Comparison of ENCODE assay signal across 20 cellular contexts in genomic region chr5:72835633-72836032, GRCh38. TPM values are rescaled to one million over a fixed set of nuclear protein-coding genes. Genes with fewer than 3 reads are reported as not detected.
A peak's percentile ranks its signal among the peaks of the same experiment; 100 is the strongest.
DNase-seq lines count a peak whose midpoint lies in the region; ATAC-seq and TF ChIP-seq lines count a peak whose summit lies in the region.
"Had no signal": no experiment of that assay in that cellular context is flagged by ENCODE, and none has a peak within 500 bp of the region (broad histone marks: within the 10 kb centered on the region; RNA-seq: fewer than 3 reads in every experiment).

No MANE protein-coding gene starts in this region.

- 21% methylated on average over 3 of the region's 3 CpGs for WGBS in SK-N-SH (ENCODE audit: low lambda C conversion rate)

- H3K4me3 ChIP-seq in SK-N-SH (ENCODE audit: low read depth in 2 of 2, low read length in 1 of 2), result no peak overlapping the region
- H3K4me3 ChIP-seq: SK-N-MC had no signal

- H3K27ac Mint-ChIP-seq in stimulated activated effector memory CD8-positive, alpha-beta T cell treated with anti-CD3 and anti-CD28 coated beads, Interleukin-12 subunit alpha, Interleukin-12 subunit beta, amount 100 ng/mL, for 72 hours, result no peak overlapping the region

- H3F3A ChIP-seq in SK-N-SH (replicated peaks; ENCODE audit: insufficient read depth), result peaks cover 23% of the 10 kb centered on the region

- POLR2A ChIA-PET in SK-N-SH (lab: Yijun Ruan, JAX), result no interaction called here

- H3K4me1 ChIP-seq in SK-N-SH (ENCODE audit: control insufficient read depth in 1 of 2, insufficient read depth in 2 of 2, low read depth in 1 of 2, low read length in 1 of 2), result peaks cover 12 to 26% of the 10 kb centered on the region in 2 experiments

- H3K36me3 Mint-ChIP-seq in stimulated activated effector memory CD8-positive, alpha-beta T cell treated with anti-CD3 and anti-CD28 coated beads, Interleukin-12 subunit alpha, Interleukin-12 subunit beta, amount 100 ng/mL, for 72 hours, result no peaks in the 10 kb centered on the region

- no peak for TF ChIP-seq CTCF in SK-N-SH (IDR thresholded peaks at IDR 0.05)

- no peaks in the 10 kb centered on the region for H3K4me1 Mint-ChIP-seq in stimulated activated effector memory CD8-positive, alpha-beta T cell treated with anti-CD3 and anti-CD28 coated beads, Interleukin-12 subunit alpha, Interleukin-12 subunit beta, amount 100 ng/mL, for 72 hours

- DNase-seq in ELR (ENCODE audit: low read depth) (peak; percentile 29), SK-N-SH (no peak), iris pigment epithelial cell (ENCODE audit: low read depth) (peak; percentile 68), NCI-H1092 (lab: John Stamatoyannopoulos, UW) (no peak)
- no peak for DNase-seq in stimulated activated effector memory CD8-positive, alpha-beta T cell treated with anti-CD3 and anti-CD28 coated beads, Interleukin-12 subunit alpha, Interleukin-12 subunit beta, amount 100 ng/mL, for 72 hours (ENCODE audit: low spot score in 2 of 2)
- DNase-seq in stimulated activated CD4-positive, alpha-beta T cell treated with anti-CD3 and anti-CD28 coated beads, Interleukin-2, amount 100 ng/mL, for 48 hours, result no peak
- DNase-seq: DMS153, DND-41, GOT3, HCEC 1CT, Karpas-422, NCI-H1105, NCI-H1436 treated with DMSO at 0.1 percent for 48 hours, NCI-H187 treated with DMSO at 0.1 percent for 48 hours, NCI-H2171 treated with DMSO at 0.1 percent for 48 hours, NCI-H345, NCI-H510A treated with DMSO at 0.1 percent for 48 hours, SIG-M5 had no signal

- CTCF ChIA-PET in SK-N-SH (lab: Yijun Ruan, JAX), result interaction anchor here (1.8 kb wide), 1 partner anchor 17 kb away, joined by 5 read pairs; no protein-coding TSS in a partner anchor

- H3K9me3 ChIP-seq in SK-N-SH, result no peaks in the 10 kb centered on the region

- no peaks in the 10 kb centered on the region for H3K9me2 ChIP-seq in SK-N-SH

- no peak for TF ChIP-seq RAD21 in SK-N-SH (IDR thresholded peaks at IDR 0.05; ENCODE audit: low read length)

- peaks cover 3 to 8% of the 10 kb centered on the region in 2 experiments for H3K36me3 ChIP-seq in SK-N-SH (replicated peaks in 1 of 2; ENCODE audit: control insufficient read depth in 1 of 2, insufficient read depth in 2 of 2, low read length in 1 of 2)

- peak; percentile 48 for ATAC-seq in stimulated activated effector memory CD8-positive, alpha-beta T cell treated with anti-CD3 and anti-CD28 coated beads, Interleukin-12 subunit alpha, Interleukin-12 subunit beta, amount 100 ng/mL, for 72 hours
- no peak for ATAC-seq in GM19035 (IDR thresholded peaks at IDR 0.05; ENCODE audit: unreplicated experiment)

- H3K79me2 ChIP-seq in SK-N-SH (ENCODE audit: insufficient read depth), result peaks cover 97% of the 10 kb centered on the region

- H2AFZ ChIP-seq in SK-N-SH (ENCODE audit: low read depth), result no peak overlapping the region

- peaks cover 71% of the 10 kb centered on the region for H4K20me1 ChIP-seq in SK-N-SH (ENCODE audit: insufficient read depth)

- TF ChIP-seq EP300 in SK-N-SH (IDR thresholded peaks at IDR 0.05; ENCODE audit: borderline replicate concordance in 1 of 2, low read depth in 1 of 2, low read length in 1 of 2), result no peak

- no peak overlapping the region for H3K4me3 Mint-ChIP-seq in stimulated activated effector memory CD8-positive, alpha-beta T cell treated with anti-CD3 and anti-CD28 coated beads, Interleukin-12 subunit alpha, Interleukin-12 subunit beta, amount 100 ng/mL, for 72 hours

- no peaks in the 10 kb centered on the region for H3K9me3 Mint-ChIP-seq in stimulated activated effector memory CD8-positive, alpha-beta T cell treated with anti-CD3 and anti-CD28 coated beads, Interleukin-12 subunit alpha, Interleukin-12 subunit beta, amount 100 ng/mL, for 72 hours

- H3K27ac ChIP-seq in SK-N-SH (ENCODE audit: low read depth in 2 of 2, low read length in 1 of 2), result peak overlapping the region in 1 of 2 experiments; percentile 54; a peak in 3 of 4 replicates
- H3K27ac ChIP-seq: SK-N-MC had no signal

- no peaks in the 10 kb centered on the region for H3K27me3 ChIP-seq in SK-N-SH (ENCODE audit: insufficient read depth)

- H3K9ac ChIP-seq in SK-N-SH, result no peak overlapping the region

- H3K4me2 ChIP-seq in SK-N-SH, result peak overlapping the region; percentile 55; the same call in 1 of the 2 replicates

TF ChIP-seq in SK-N-SH, 30 proteins besides CTCF, POLR2A, EP300 and RAD21:
- TF ChIP-seq RXRA (IDR thresholded peaks at IDR 0.05; ENCODE audit: borderline replicate concordance, low read depth) (no peak), PBX3 (IDR thresholded peaks at IDR 0.05) (peak; percentile 71), NFIC (IDR thresholded peaks at IDR 0.05; ENCODE audit: borderline replicate concordance) (peak; percentile 45; the same call in 1 of the 2 replicates), JUND (IDR thresholded peaks at IDR 0.05) (peak; percentile 70), ZBTB33 (IDR thresholded peaks at IDR 0.05; ENCODE audit: borderline replicate concordance, low read depth) (0 out of 2 replicates have a peak, but pooled peaks have one; percentile 12), FOSL2 (IDR thresholded peaks at IDR 0.05; ENCODE audit: borderline replicate concordance, low read depth) (peak; percentile 71; the same call in 1 of the 2 replicates), MEF2A (IDR thresholded peaks at IDR 0.05; ENCODE audit: borderline replicate concordance, low read depth) (no peak)

RNA-seq across cellular contexts. Expression of gene TNPO1, which starts 19.2 kb away (rescaled TPM):
- 19.9 and 27.9 TPM in 2 replicates for polyA plus RNA-seq in SK-N-SH (2012; rRNA removed)
- 29.4 and 36.6 TPM in 2 replicates for polyA plus RNA-seq in SK-N-SH (2012; cell fraction: cytosol; rRNA removed)
- polyA plus RNA-seq in SK-N-SH (2012; cell fraction: nucleus; rRNA removed), result 11.4 and 27.7 TPM in 2 replicates

Comparison
In these comparisons a context has a peak if more than half of its experiments do, and no peak if none do; other contexts are left out.
1. DNase-seq: peak in ELR (single experiment) and iris pigment epithelial cell (single experiment); none in SK-N-SH (single experiment), stimulated activated effector memory CD8-positive, alpha-beta T cell treated with anti-CD3 and anti-CD28 coated beads, Interleukin-12 subunit alpha, Interleukin-12 subunit beta, amount 100 ng/mL, for 72 hours (0 of 2), NCI-H1092 (single experiment) and stimulated activated CD4-positive, alpha-beta T cell treated with anti-CD3 and anti-CD28 coated beads, Interleukin-2, amount 100 ng/mL, for 48 hours (0 of 2).